1 cellular context compared by ENCODE assay signal in genomic region chr12:71731439-71732356, GRCh38.
TF ChIP-seq lines count a peak whose summit lies in the region.

No MANE protein-coding gene starts in this region.

TF ChIP-seq in HepG2, 621 proteins besides CTCF, POLR2A, EP300 and RAD21 (continued from another document and continues in another):
- TF ChIP-seq HOMEZ (CRISPR knock-in tag; IDR thresholded peaks at IDR 0.05; ENCODE audit: low read depth): peak; percentile 49; the same call in 1 of the 2 replicates
- 0 out of 2 replicates have a peak, but pooled peaks have one; percentile 22 for TF ChIP-seq HNF1B (CRISPR knock-in tag; IDR thresholded peaks at IDR 0.05)
- TF ChIP-seq ZNF276 (CRISPR knock-in tag; IDR thresholded peaks at IDR 0.05; ENCODE audit: low read depth): no peak
- TF ChIP-seq HNF4G (IDR thresholded peaks at IDR 0.05; ENCODE audit: borderline replicate concordance, low read depth, low read length): peak; percentile 47; the same call in 1 of the 2 replicates
- TF ChIP-seq HNF4G (CRISPR knock-in tag; IDR thresholded peaks at IDR 0.05; ENCODE audit: borderline replicate concordance, low read depth): no peak
- TF ChIP-seq PRMT3 (CRISPR knock-in tag; IDR thresholded peaks at IDR 0.05; ENCODE audit: borderline replicate concordance, low read depth): no peak
- 0 out of 2 replicates have a peak, but pooled peaks have one; percentile 54 for TF ChIP-seq TIGD3 (CRISPR knock-in tag; IDR thresholded peaks at IDR 0.05; ENCODE audit: borderline replicate concordance)
- peak; percentile 32 for TF ChIP-seq ZMYM3 (CRISPR knock-in tag; IDR thresholded peaks at IDR 0.05)
- TF ChIP-seq DNMT3B (CRISPR knock-in tag; conservative IDR thresholded peaks at IDR 0.05): no peak
- peak; percentile 72 for TF ChIP-seq SAP130 (CRISPR knock-in tag; IDR thresholded peaks at IDR 0.05; ENCODE audit: low read depth)
- no peak for TF ChIP-seq ZNF446 (CRISPR knock-in tag; IDR thresholded peaks at IDR 0.05)
- TF ChIP-seq ZBTB4 (CRISPR knock-in tag; IDR thresholded peaks at IDR 0.05; ENCODE audit: borderline replicate concordance): no peak
- TF ChIP-seq ZBTB7B (CRISPR knock-in tag; IDR thresholded peaks at IDR 0.05): peak; percentile 80
- peak; percentile 69; the same call in 1 of the 2 replicates for TF ChIP-seq KAT8 (CRISPR knock-in tag; IDR thresholded peaks at IDR 0.05)
- peak; percentile 75 for TF ChIP-seq POLR2G (IDR thresholded peaks at IDR 0.05; ENCODE audit: low read depth, low read length)
- TF ChIP-seq ZNF781 (CRISPR knock-in tag; IDR thresholded peaks at IDR 0.05; ENCODE audit: borderline replicate concordance, not compliant biosample characterization): peak; percentile 60
- TF ChIP-seq HNF1A (IDR thresholded peaks at IDR 0.05; ENCODE audit: low read depth): no peak
- no peak for TF ChIP-seq HNF1A (CRISPR knock-in tag; IDR thresholded peaks at IDR 0.05; ENCODE audit: borderline replicate concordance)
- TF ChIP-seq TMF1 (CRISPR knock-in tag; IDR thresholded peaks at IDR 0.05; ENCODE audit: low read depth): 0 out of 2 replicates have a peak, but pooled peaks have one; percentile 21
- TF ChIP-seq GPN1 (CRISPR knock-in tag; IDR thresholded peaks at IDR 0.05; ENCODE audit: borderline replicate concordance): no peak
- TF ChIP-seq HMGXB4 (CRISPR knock-in tag; IDR thresholded peaks at IDR 0.05; ENCODE audit: borderline replicate concordance in 1 of 2, low read depth in 1 of 2): peak; percentile 79 to 93; a peak in 3 of 4 replicates
- TF ChIP-seq ARNTL (CRISPR knock-in tag; IDR thresholded peaks at IDR 0.05): 0 out of 2 replicates have a peak, but pooled peaks have one; percentile 28
- no peak for TF ChIP-seq MLXIP (CRISPR knock-in tag; IDR thresholded peaks at IDR 0.05; ENCODE audit: borderline replicate concordance)
- TF ChIP-seq MTA1 (CRISPR knock-in tag; IDR thresholded peaks at IDR 0.05; ENCODE audit: borderline replicate concordance): peak; percentile 42; the same call in 1 of the 2 replicates
- TF ChIP-seq PAXIP1 (CRISPR knock-in tag; conservative IDR thresholded peaks at IDR 0.05): peak; percentile 70
- peak; percentile 39; the same call in 1 of the 2 replicates for TF ChIP-seq IRF9 (CRISPR knock-in tag; IDR thresholded peaks at IDR 0.05; ENCODE audit: borderline replicate concordance)
- no peak; the same call in 1 of the 2 replicates for TF ChIP-seq MEIS1 (CRISPR knock-in tag; IDR thresholded peaks at IDR 0.05; ENCODE audit: borderline replicate concordance)
